In the genomic region with DNA sequence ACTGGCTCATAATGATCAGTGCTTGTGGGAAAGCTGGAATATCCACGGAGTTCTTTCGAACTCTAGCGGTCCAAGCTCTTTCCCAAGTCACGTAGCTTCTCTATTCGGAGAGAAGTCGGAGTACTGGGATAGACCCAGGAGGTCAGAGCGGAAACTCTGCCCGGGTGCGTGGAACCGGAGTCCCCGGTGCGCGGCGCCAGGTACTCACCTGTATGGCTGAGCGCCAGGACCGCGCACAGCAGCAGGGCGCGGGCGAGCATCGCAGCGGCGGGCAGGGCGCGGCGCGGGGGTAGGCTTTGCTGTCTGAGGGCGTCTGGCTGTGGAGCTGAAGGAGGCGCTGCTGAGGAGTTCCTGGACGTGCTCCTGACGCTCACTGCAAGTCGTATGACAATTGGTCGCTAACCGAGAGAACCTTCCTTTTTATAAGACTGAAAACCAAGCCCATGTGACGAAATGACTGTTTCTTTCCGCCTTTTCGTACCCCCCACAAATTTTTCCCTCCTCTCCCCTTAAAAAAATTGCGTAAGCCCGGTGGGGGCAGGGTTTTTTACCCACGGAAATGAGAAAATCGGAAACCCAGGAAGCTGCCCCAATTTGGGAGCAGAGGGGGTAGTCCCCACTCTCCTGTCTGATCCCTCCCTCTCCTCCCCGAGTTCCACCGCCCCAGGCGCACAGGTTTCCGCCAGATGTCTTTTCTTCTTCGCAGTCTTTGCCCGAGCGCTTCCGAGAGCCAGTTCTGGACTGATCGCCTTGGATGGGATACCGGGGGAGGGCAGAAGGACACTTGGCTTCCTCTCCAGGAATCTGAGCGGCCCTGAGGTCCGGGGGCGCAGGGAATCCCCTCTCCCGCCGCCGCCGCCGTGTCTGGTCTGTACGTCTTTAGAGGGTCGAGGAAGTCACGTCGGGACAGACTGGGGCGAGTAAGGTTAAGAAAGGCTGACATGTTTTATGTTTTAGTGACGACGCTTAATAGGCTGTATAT, we compare ENCODE assay signal across 1 cellular context.
TF ChIP-seq lines count a peak whose summit lies in the region.

A gene (minus strand): TSS at position 393 of the 982 bp plus-strand sequence. CDS start 133 bp downstream, at position 260.

TF ChIP-seq in SK-N-SH, 30 proteins besides CTCF, POLR2A, EP300 and RAD21 (continued from another document):
- TF ChIP-seq ELF1 (IDR thresholded peaks at IDR 0.05) = 0 out of 2 replicates have a peak, but pooled peaks have one; percentile 12
- 0 out of 2 replicates have a peak, but pooled peaks have one; percentile 4 for TF ChIP-seq TAF1 (IDR thresholded peaks at IDR 0.05; ENCODE audit: borderline replicate concordance, low read depth, low read length)
